In the genomic region with DNA sequence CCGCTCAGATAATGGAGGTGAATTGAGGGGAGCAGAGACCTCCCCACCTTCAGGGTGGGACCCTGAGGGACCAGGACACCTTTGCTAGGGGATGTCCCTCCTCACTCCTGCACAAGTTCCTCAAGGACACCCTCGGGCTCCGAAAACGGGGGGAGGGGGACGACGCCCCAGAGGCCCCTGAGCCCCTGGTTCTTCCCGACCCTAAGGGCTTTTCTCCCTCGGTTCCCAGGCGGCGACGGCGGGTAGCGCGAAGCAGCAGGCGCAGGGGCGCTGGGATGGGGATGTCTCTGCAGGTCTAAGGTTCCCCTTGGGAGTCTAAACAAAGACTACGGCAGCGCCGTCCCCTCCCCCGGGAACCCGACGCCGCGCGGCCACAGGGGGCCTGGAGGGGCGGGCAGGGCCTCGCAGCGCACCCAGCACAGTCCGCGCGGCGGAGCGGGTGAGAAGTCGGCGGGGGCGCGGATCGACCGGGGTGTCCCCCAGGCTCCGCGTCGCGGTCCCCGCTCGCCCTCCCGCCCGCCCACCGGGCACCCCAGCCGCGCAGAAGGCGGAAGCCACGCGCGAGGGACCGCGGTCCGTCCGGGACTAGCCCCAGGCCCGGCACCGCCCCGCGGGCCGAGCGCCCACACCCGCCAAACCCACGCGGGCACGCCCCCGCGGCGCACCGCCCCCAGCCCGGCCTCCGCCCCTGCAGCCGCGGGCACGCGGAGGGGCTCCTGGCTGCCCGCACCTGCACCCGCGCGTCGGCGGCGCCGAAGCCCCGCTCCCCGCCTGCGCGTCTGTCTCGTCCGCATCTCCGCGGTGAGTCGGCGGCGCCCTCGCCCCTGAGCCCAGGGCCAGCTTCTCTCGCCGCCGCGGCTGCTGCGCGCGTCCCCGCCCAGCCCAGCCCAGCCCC, we compare ENCODE assay signal across 1 cellular context.
TF ChIP-seq lines count a peak whose summit lies in the region.

No MANE protein-coding gene starts in this region.

TF ChIP-seq in HEK293, 187 proteins besides CTCF, POLR2A, EP300 and RAD21 (continued from another document):
- TF ChIP-seq ZXDB (tag by site-specific recombination; IDR thresholded peaks at IDR 0.05) (no peak), FEZF1 (tag by site-specific recombination; IDR thresholded peaks at IDR 0.05) (no peak), ZFP37 (tag by site-specific recombination; IDR thresholded peaks at IDR 0.05) (no peak), ZNF138 (tag by site-specific recombination; IDR thresholded peaks at IDR 0.05; ENCODE audit: borderline replicate concordance) (no peak)
